Comparison of ENCODE assay signal across 8 cellular contexts in genomic region chr1:2392686-2393085, GRCh38. TPM values are rescaled to one million over a fixed set of nuclear protein-coding genes. Genes with fewer than 3 reads are reported as not detected.
DNase-seq lines count a peak whose midpoint lies in the region; ATAC-seq and TF ChIP-seq lines count a peak whose summit lies in the region.

No MANE protein-coding gene starts in this region.

- H3K36me3 Mint-ChIP-seq in activated T-cell treated with anti-CD3 and anti-CD28 coated beads, Interleukin-2, amount 50 U/mL, for 24 hours (ENCODE audit: low read depth) = peaks cover 66% of the 10 kb centered on the region

- H3K27ac ChIP-seq in liver (ENCODE audit: low read depth in 1 of 2, low read length in 2 of 2) = peak overlapping the region; percentile 19 to 73
- H3K27ac ChIP-seq in thyroid gland = peak overlapping the region in 1 of 3 donors; percentile 44

- peak overlapping the region; percentile 89 for H3K4me3 Mint-ChIP-seq in activated T-cell treated with anti-CD3 and anti-CD28 coated beads, Interleukin-2, amount 50 U/mL, for 24 hours

- H3K9ac ChIP-seq in adipocyte (ENCODE audit: low read length) (peak overlapping the region; percentile 93), liver (ENCODE audit: low read depth in 1 of 2, low read length in 2 of 2) (peak overlapping the region; percentile 80 to 83)

- H3K9me3 ChIP-seq in adipocyte (ENCODE audit: control insufficient read depth, low read length) (no peaks in the 10 kb centered on the region), liver (ENCODE audit: control insufficient read depth in 4 of 4, low read length in 3 of 4) (no peaks in the 10 kb centered on the region), thyroid gland (no peaks in the 10 kb centered on the region)

- peak overlapping the region; percentile 93 for H3K27ac Mint-ChIP-seq in activated T-cell treated with anti-CD3 and anti-CD28 coated beads, Interleukin-2, amount 50 U/mL, for 24 hours

- H3K4me1 Mint-ChIP-seq in activated T-cell treated with anti-CD3 and anti-CD28 coated beads, Interleukin-2, amount 50 U/mL, for 24 hours (ENCODE audit: low read depth) = peaks cover 46% of the 10 kb centered on the region

- no peaks in the 10 kb centered on the region for H3K27me3 Mint-ChIP-seq in activated T-cell treated with anti-CD3 and anti-CD28 coated beads, Interleukin-2, amount 50 U/mL, for 24 hours

- 43% methylated on average over 16 of the region's 16 CpGs for WGBS in liver
- 49 to 60% methylated on average over 16 of the region's 16 CpGs for WGBS in thyroid gland, 2 donors

- no peaks in the 10 kb centered on the region for H3K9me3 Mint-ChIP-seq in activated T-cell treated with anti-CD3 and anti-CD28 coated beads, Interleukin-2, amount 50 U/mL, for 24 hours

- peak overlapping the region; percentile 87 for H3K4me3 ChIP-seq in adipocyte (ENCODE audit: low read length)
- peak overlapping the region; percentile 68 to 95 (median 94) for H3K4me3 ChIP-seq in liver (ENCODE audit: low read depth in 1 of 3, low read length in 3 of 3)
- H3K4me3 ChIP-seq in thyroid gland (replicated peaks in 1 of 3) = peak overlapping the region; percentile 45 to 94 (median 57)

- H3K4me1 ChIP-seq in adipocyte (ENCODE audit: control insufficient read depth, insufficient read depth, low read length) (peaks cover 28% of the 10 kb centered on the region), liver (ENCODE audit: control insufficient read depth in 4 of 4, insufficient read depth in 4 of 4, low read length in 3 of 4) (peaks cover 3 to 37% (median 34%) of the 10 kb centered on the region in 4 donors), thyroid gland (peaks cover 26 to 33% of the 10 kb centered on the region in 2 donors)

- no peak for DNase-seq in activated T-cell treated with anti-CD3 and anti-CD28 coated beads, Interleukin-2, amount 50 U/mL, for 24 hours
- no peak for DNase-seq in activated T-cell treated with anti-CD3 and anti-CD28 coated beads, Interleukin-2, amount 50 U/mL, for 1 hour
- DNase-seq in adipocyte (ENCODE audit: low read depth) (no peak), thyroid gland (no peak), NCI-H1694 treated with DMSO at 0.1 percent for 48 hours (lab: John Stamatoyannopoulos, UW) (no peak), DMS 273 treated with DMSO at 0.1 percent for 48 hours (lab: John Stamatoyannopoulos, UW) (no peak)

- intact Hi-C loops in thyroid gland (cut with DNase I) = no loop called here

- no peak for ATAC-seq in GM21717 (IDR thresholded peaks at IDR 0.05; ENCODE audit: unreplicated experiment)

- H3K36me3 ChIP-seq in adipocyte (ENCODE audit: control insufficient read depth, insufficient read depth, low read length, severe bottlenecking) = peaks cover 26% of the 10 kb centered on the region
- H3K36me3 ChIP-seq in liver (ENCODE audit: control insufficient read depth in 4 of 4, insufficient read depth in 3 of 4, low read depth in 1 of 4, low read length in 3 of 4) = peaks cover 7 to 18% (median 13%) of the 10 kb centered on the region in 4 donors
- peaks cover 14 to 17% of the 10 kb centered on the region in 2 donors for H3K36me3 ChIP-seq in thyroid gland

- H3K27me3 ChIP-seq in adipocyte (replicated peaks; ENCODE audit: control insufficient read depth, insufficient read depth, low read length) (no peaks in the 10 kb centered on the region), liver (ENCODE audit: control insufficient read depth in 4 of 4, insufficient read depth in 4 of 4, low read length in 3 of 4) (no peaks in the 10 kb centered on the region), thyroid gland (no peaks in the 10 kb centered on the region)

- TF ChIP-seq CTCF in liver (IDR thresholded peaks at IDR 0.05; ENCODE audit: low read depth, low read length, missing input control) = no peak
- no peak for TF ChIP-seq CTCF in thyroid gland (IDR thresholded peaks at IDR 0.05)

- no peak for TF ChIP-seq RAD21 in liver (IDR thresholded peaks at IDR 0.05)

- no peak for TF ChIP-seq POLR2A in thyroid gland (IDR thresholded peaks at IDR 0.05)

TF ChIP-seq in liver, 16 proteins besides CTCF, POLR2A, EP300 and RAD21:
- no peak for TF ChIP-seq FOXA2 (IDR thresholded peaks at IDR 0.05)
- TF ChIP-seq ATF3 (IDR thresholded peaks at IDR 0.05) = no peak
- TF ChIP-seq EGR1 (IDR thresholded peaks at IDR 0.05; ENCODE audit: low read depth in 2 of 2) = no peak
- TF ChIP-seq GABPA (IDR thresholded peaks at IDR 0.05 in 1 of 2, conservative IDR thresholded peaks at IDR 0.05 in 1 of 2) = no peak
- no peak for TF ChIP-seq MAX (IDR thresholded peaks at IDR 0.05)
- TF ChIP-seq RXRA (IDR thresholded peaks at IDR 0.05) = no peak
- no peak for TF ChIP-seq JUND (IDR thresholded peaks at IDR 0.05)

RNA-seq across cellular contexts. Expression of gene RER1, which starts 1.0 kb away (rescaled TPM):
- total RNA-seq in liver (10 to 100 TPM; 43.5 to 78.8 TPM), thyroid gland (100 to 1,000 TPM in 1 of 4 donors, 10 to 100 TPM in 3; 73.5 to 101 (median 83.7) TPM)
- 100 to 1,000 TPM; 101 to 142 TPM for polyA plus RNA-seq in liver

RNA-seq across cellular contexts. Expression of gene MORN1, which starts 1.3 kb away (rescaled TPM):
- total RNA-seq in liver (1 to 10 TPM; 4.9 to 6.9 TPM), thyroid gland (10 to 100 TPM; 23.3 to 45.3 (median 33.8) TPM)
- polyA plus RNA-seq in liver = 1 to 10 TPM; 2.3 TPM

RNA-seq across cellular contexts. Expression of gene PEX10, which starts 19.7 kb away (rescaled TPM):
- total RNA-seq in liver (10 to 100 TPM; 10.7 to 16.4 TPM), thyroid gland (10 to 100 TPM; 25.0 to 35.2 (median 33.5) TPM)
- polyA plus RNA-seq in liver = 10 to 100 TPM in 1 of 2 donors, 1 to 10 TPM in 1; 6.2 to 12.9 TPM
